ENCODE assay signal across 9 cellular contexts in genomic region chr6:170292778-170293164, GRCh38. TPM values are rescaled to one million over a fixed set of nuclear protein-coding genes. Genes with fewer than 3 reads are reported as not detected.
DNase-seq lines count a peak whose midpoint lies in the region; ATAC-seq, FAIRE-seq and TF ChIP-seq lines count a peak whose summit lies in the region.
"Had no signal": no experiment of that assay in that cellular context is flagged by ENCODE, and none has a peak within 500 bp of the region (broad histone marks: within the 10 kb centered on the region; RNA-seq: fewer than 3 reads in every experiment).

No MANE protein-coding gene starts in this region.

- no peaks in the 10 kb centered on the region for H3K79me2 ChIP-seq in H9 (ENCODE audit: insufficient read depth, low read length)
- no peaks in the 10 kb centered on the region for H3K79me2 ChIP-seq in HepG2 (ENCODE audit: insufficient read depth, low read length)

- H4K5ac ChIP-seq in H9 (ENCODE audit: insufficient read length, low read depth, low read length), result no peak overlapping the region

- no peak overlapping the region for H2BK15ac ChIP-seq in H9 (ENCODE audit: low read depth, low read length)

- TF ChIP-seq CTCF in AG10803 (conservative IDR thresholded peaks at IDR 0.05; ENCODE audit: low read length) (peak; percentile 14; the same call in 1 of the 2 replicates), H9 (conservative IDR thresholded peaks at IDR 0.05) (peak; percentile 23; the same call in 1 of the 3 replicates), HepG2 (CRISPR knock-in tag; IDR thresholded peaks at IDR 0.05) (peak; percentile 33), lower leg skin (IDR thresholded peaks at IDR 0.05) (no peak)

- no peaks in the 10 kb centered on the region for H3K79me1 ChIP-seq in H9 (ENCODE audit: insufficient read depth, low read depth, low read length, poor library complexity, severe bottlenecking)

- H3K23ac ChIP-seq in H9 (ENCODE audit: insufficient read length, low read depth, low read length), result no peak overlapping the region

- peaks cover 25% of the 10 kb centered on the region for H3K23me2 ChIP-seq in H9 (ENCODE audit: insufficient read length, low read depth, low read length, poor library complexity, severe bottlenecking)

- DNase-seq in AG10803 (ENCODE audit: low read depth) (no peak), H9 (no peak), HepG2 (ENCODE audit: low spot score) (no peak), DMS153 treated with DMSO at 0.1 percent for 48 hours (lab: John Stamatoyannopoulos, UW; ENCODE audit: unreplicated experiment) (no peak), lower leg skin (ENCODE audit: low spot score in 2 of 2) (no peak)
- DNase-seq in activated CD8-positive, alpha-beta memory T cell treated with anti-CD3 and anti-CD28 coated beads, Interleukin-2, amount 10 ng/mL, durations not matched to agents 7 days and 5 days, result peak; percentile 40
- DNase-seq in stimulated activated CD4-positive, alpha-beta T cell treated with anti-CD3 and anti-CD28 coated beads, Interleukin-4, amount 100 ng/mL, for 24 hours, result no peak

- peaks cover 59% of the 10 kb centered on the region for H3K27me3 ChIP-seq in H9 (ENCODE audit: insufficient read depth, low read length)
- H3K27me3 ChIP-seq in HepG2 (ENCODE audit: control insufficient read depth in 1 of 2, insufficient read depth in 2 of 2, low read length in 2 of 2), result peaks cover 39 to 95% of the 10 kb centered on the region in 2 experiments

- no peak for ATAC-seq in activated CD8-positive, alpha-beta memory T cell treated with anti-CD3 and anti-CD28 coated beads, Interleukin-2, amount 10 ng/mL, durations not matched to agents 7 days and 5 days
- no peak for ATAC-seq in HepG2
- ATAC-seq in HG03095 (IDR thresholded peaks at IDR 0.05; ENCODE audit: unreplicated experiment), result no peak

- intact Hi-C loops in HepG2 (cut with micrococcal nuclease; ENCODE audit: unreplicated experiment) (no loop called here), lower leg skin (cut with DNase I; ENCODE audit: low total_unique reads) (no loop called here)

- no peak overlapping the region for H2BK20ac ChIP-seq in H9 (ENCODE audit: low read depth, low read length, poor library complexity, severe bottlenecking)

- no peak overlapping the region for H2AK5ac ChIP-seq in H9 (ENCODE audit: insufficient read length, low read length)

- no peaks in the 10 kb centered on the region for H3K9me3 ChIP-seq in H9 (ENCODE audit: control insufficient read depth, low read depth, low read length)
- no peaks in the 10 kb centered on the region for H3K9me3 ChIP-seq in HepG2 (ENCODE audit: low read length)

- no peak overlapping the region for H3K4ac ChIP-seq in H9 (ENCODE audit: low read depth, low read length)

- no peak overlapping the region for H4K8ac ChIP-seq in H9 (replicated peaks; ENCODE audit: insufficient read length, low read depth, low read length)

- no peak overlapping the region for H3K9ac ChIP-seq in H9 (ENCODE audit: extremely low read depth, insufficient read length, low read length)
- H3K9ac ChIP-seq in HepG2 (ENCODE audit: insufficient read depth, low read depth, low read length), result no peak overlapping the region

- no peak overlapping the region for H2BK5ac ChIP-seq in H9 (ENCODE audit: insufficient read length, low read length)

- no peak overlapping the region for H3K56ac ChIP-seq in H9 (ENCODE audit: insufficient read length, low read depth, low read length)

- H2BK12ac ChIP-seq in H9 (ENCODE audit: insufficient read length, low read depth, low read length), result no peak overlapping the region

- H4K91ac ChIP-seq in H9 (ENCODE audit: insufficient read length, low read depth, low read length), result no peak overlapping the region

- H3T11ph ChIP-seq in H9 (ENCODE audit: low read length), result no peak overlapping the region

- peak overlapping the region; percentile 68 for H3K4me2 ChIP-seq in H9 (ENCODE audit: insufficient read depth, insufficient read length, low read length)
- H3K4me2 ChIP-seq in HepG2 (ENCODE audit: low read depth, low read length), result no peak overlapping the region

- H3K27ac Mint-ChIP-seq in H9, result no peak overlapping the region
- no peak overlapping the region for H3K27ac Mint-ChIP-seq in activated CD8-positive, alpha-beta memory T cell treated with anti-CD3 and anti-CD28 coated beads, Interleukin-2, amount 10 ng/mL, durations not matched to agents 7 days and 5 days

- no peak overlapping the region for H2BK120ac ChIP-seq in H9 (ENCODE audit: low read depth, low read length, poor library complexity, severe bottlenecking)

- peaks cover 77% of the 10 kb centered on the region for H3K27me3 Mint-ChIP-seq in H9 (ENCODE audit: low read depth)
- peaks cover 74% of the 10 kb centered on the region for H3K27me3 Mint-ChIP-seq in activated CD8-positive, alpha-beta memory T cell treated with anti-CD3 and anti-CD28 coated beads, Interleukin-2, amount 10 ng/mL, durations not matched to agents 7 days and 5 days

- H3K36me3 ChIP-seq in HepG2 (replicated peaks in 1 of 2; ENCODE audit: control insufficient read depth in 1 of 2, insufficient read depth in 2 of 2, low read length in 2 of 2), result no peaks in the 10 kb centered on the region

- H3K4me1 ChIP-seq in H9 (ENCODE audit: insufficient read depth, low read length) (peaks cover 5% of the 10 kb centered on the region; the same call in 1 of the 2 replicates), HepG2 (ENCODE audit: insufficient read depth, low read length) (peaks cover 37% of the 10 kb centered on the region)

- POLR2A ChIA-PET in HepG2 (lab: Yijun Ruan, JAX), result no interaction called here

- H3K36me3 Mint-ChIP-seq in H9 (ENCODE audit: insufficient read depth in 1 of 3, low read depth in 3 of 3), result peaks cover 9 to 11% (median 10%) of the 10 kb centered on the region in 3 experiments
- H3K36me3 Mint-ChIP-seq in activated CD8-positive, alpha-beta memory T cell treated with anti-CD3 and anti-CD28 coated beads, Interleukin-2, amount 10 ng/mL, durations not matched to agents 7 days and 5 days, result no peaks in the 10 kb centered on the region

- H3K4me3 ChIP-seq in AG10803 (ENCODE audit: low read length) (no peak overlapping the region), HepG2 (replicated peaks in 1 of 3; ENCODE audit: insufficient read depth in 1 of 3, low read depth in 2 of 3, low read length in 3 of 3) (no peak overlapping the region), lower leg skin (ENCODE audit: low read depth, poor library complexity, severe bottlenecking) (no peak overlapping the region)

- no peak overlapping the region for H3K27ac ChIP-seq in H9 (ENCODE audit: insufficient read length, low read depth, low read length)
- H3K27ac ChIP-seq in HepG2 (ENCODE audit: extremely low read length, insufficient read depth, low read length), result no peak overlapping the region

- H3K9me3 Mint-ChIP-seq in H9, result peaks cover 2 to 8% of the 10 kb centered on the region in 2 experiments; a peak in 3 of 5 replicates
- no peaks in the 10 kb centered on the region for H3K9me3 Mint-ChIP-seq in activated CD8-positive, alpha-beta memory T cell treated with anti-CD3 and anti-CD28 coated beads, Interleukin-2, amount 10 ng/mL, durations not matched to agents 7 days and 5 days (ENCODE audit: low read depth)

- no peak overlapping the region for H3K14ac ChIP-seq in H9 (ENCODE audit: insufficient read depth, low read length)

- H3K4me3 Mint-ChIP-seq in H9, result peak overlapping the region; percentile 56 to 92; a peak in 4 of 5 replicates
- no peak overlapping the region for H3K4me3 Mint-ChIP-seq in activated CD8-positive, alpha-beta memory T cell treated with anti-CD3 and anti-CD28 coated beads, Interleukin-2, amount 10 ng/mL, durations not matched to agents 7 days and 5 days

- in situ Hi-C loops in HepG2 (cut with HindIII; ENCODE audit: extremely low pct_ligation_motif_present, low pct_unique_long_range_greater_than_20kb), result no loop called here

- TF ChIP-seq EP300 in HepG2 (IDR thresholded peaks at IDR 0.05; ENCODE audit: low read depth in 2 of 2, low read length in 2 of 2) (no peak), HepG2 (CRISPR knock-in tag; IDR thresholded peaks at IDR 0.05; ENCODE audit: borderline replicate concordance) (no peak)

- BruUV-seq in HepG2 (replicated peaks; lab: Mats Ljungman, UMichigan), result no TSS peak

- H4K20me1 ChIP-seq in H9 (ENCODE audit: control insufficient read depth, insufficient read depth, insufficient read length) (no peaks in the 10 kb centered on the region), HepG2 (ENCODE audit: insufficient read depth, low read length) (peaks cover 4% of the 10 kb centered on the region; the same call in 1 of the 2 replicates)

- TF ChIP-seq RAD21 in HepG2 (CRISPR knock-in tag; IDR thresholded peaks at IDR 0.05), result no peak

- TF ChIP-seq POLR2A in HepG2 (IDR thresholded peaks at IDR 0.05; ENCODE audit: insufficient read depth in 1 of 2, low read depth in 2 of 2, low read length in 2 of 2), result no peak
- no peak for TF ChIP-seq POLR2A in lower leg skin (IDR thresholded peaks at IDR 0.05)

- no peak overlapping the region for H2AFZ ChIP-seq in H9 (ENCODE audit: low read length)
- no peak overlapping the region for H2AFZ ChIP-seq in HepG2 (ENCODE audit: low read length)

- CTCF ChIA-PET in activated CD8-positive, alpha-beta memory T cell treated with anti-CD3 and anti-CD28 coated beads, Interleukin-2, amount 10 ng/mL, durations not matched to agents 7 days and 5 days (lab: Charles Lee), result interaction anchor here (1.0 to 3.7 kb wide), 7 partner anchors 10 to 503 kb away, joined by 3 to 18 read pairs (median 7); no protein-coding TSS in a partner anchor
- CTCF ChIA-PET in HepG2 (lab: Yijun Ruan, JAX; ENCODE audit: low intra/inter-chr PET ratio, low total read pairs), result no interaction called here

- no peak overlapping the region for H3K18ac ChIP-seq in H9 (ENCODE audit: insufficient read length, low read depth, low read length)

- FAIRE-seq in HepG2 (lab: Jason Lieb, UNC), result no peak

- H3K4me1 Mint-ChIP-seq in H9, result peaks cover 47 to 57% of the 10 kb centered on the region in 2 experiments
- H3K4me1 Mint-ChIP-seq in activated CD8-positive, alpha-beta memory T cell treated with anti-CD3 and anti-CD28 coated beads, Interleukin-2, amount 10 ng/mL, durations not matched to agents 7 days and 5 days, result peaks cover 32% of the 10 kb centered on the region

- no CpG with 5 or more reads among the region's 4 CpGs for WGBS in H9 (ENCODE audit: extremely low coverage, insufficient read length, low lambda C conversion rate)
- 4% methylated on average over 4 of the region's 4 CpGs for WGBS in HepG2 (ENCODE audit: low lambda C conversion rate)
- WGBS in lower leg skin, 2 donors, result 17 to 19% methylated on average over 4 of the region's 4 CpGs

RNA-seq across cellular contexts. Expression of gene DLL1, which starts 1.9 kb away (rescaled TPM):
- total RNA-seq in H9 (2021), result 2.7 and 2.8 TPM in 2 replicates
- 1 to 10 TPM in 1 of 2 experiments, under 1 TPM in 1; 0.37 to 1.2 TPM for total RNA-seq in activated CD8-positive, alpha-beta memory T cell treated with anti-CD3 and anti-CD28 coated beads, Interleukin-2, amount 10 ng/mL, durations not matched to agents 7 days and 5 days
- not detected in 2 replicates for total RNA-seq in HepG2 (2016; rRNA removed; fragmentation: Illumina TruSeq; extraction: Trizol)
- total RNA-seq in HepG2 (2016; cell fraction: cytosol; rRNA removed; fragmentation: Illumina TruSeq; extraction: Trizol; ENCODE audit: low read depth), result not detected in 2 replicates
- total RNA-seq in HepG2 (2016; cell fraction: insoluble cytoplasmic fraction; rRNA removed; fragmentation: Illumina TruSeq; extraction: Trizol), result not detected in 2 replicates
- total RNA-seq in HepG2 (2016; cell fraction: membrane; rRNA removed; fragmentation: Illumina TruSeq; extraction: Trizol), result not detected in 2 replicates
- not detected in 2 replicates for total RNA-seq in HepG2 (2016; cell fraction: nucleus; rRNA removed; fragmentation: Illumina TruSeq; extraction: Trizol)
- not detected in 2 replicates for polyA plus RNA-seq in HepG2 (2011; rRNA removed)
- polyA plus RNA-seq in HepG2 (2011; cell fraction: cytosol; rRNA removed), result not detected in 2 replicates
- polyA plus RNA-seq in HepG2 (2011; cell fraction: nucleus; rRNA removed), result 0.10 TPM in 2 replicates
- not detected in 2 replicates for polyA plus RNA-seq in HepG2 (2012)
- polyA plus RNA-seq in HepG2 (2016; cell fraction: cytosol; fragmentation: Illumina TruSeq; extraction: Trizol; ENCODE audit: low read depth), result not detected in 2 replicates
- not detected in 2 replicates for polyA plus RNA-seq in HepG2 (2016; cell fraction: insoluble cytoplasmic fraction; fragmentation: Illumina TruSeq; extraction: Trizol; ENCODE audit: low read depth)
- not detected in 2 replicates for polyA plus RNA-seq in HepG2 (2016; cell fraction: membrane; fragmentation: Illumina TruSeq; extraction: Trizol; ENCODE audit: low read depth)
- polyA plus RNA-seq in HepG2 (2016; cell fraction: nucleus; fragmentation: Illumina TruSeq; extraction: Trizol; ENCODE audit: insufficient read depth, low read depth), result not detected in 2 replicates
- not detected in 2 replicates for polyA minus RNA-seq in HepG2 (2011; rRNA and poly(A)+ RNA removed; ENCODE audit: low replicate concordance)
- polyA minus RNA-seq in HepG2 (2011; cell fraction: cytosol; rRNA and poly(A)+ RNA removed), result not detected in 2 replicates
- polyA minus RNA-seq in HepG2 (2011; cell fraction: nucleus; rRNA and poly(A)+ RNA removed), result not detected in 2 replicates
- 10 to 100 TPM; 40.6 to 53.7 (median 47.5) TPM for total RNA-seq in lower leg skin
- total RNA-seq: T-helper 1 cell treated with Interleukin-12 subunit alpha and Interleukin-12 subunit beta and Interleukin-4 antibody, amounts not matched to agents 30 ng/mL and 1 ng/mL, for 36 hours had no signal

RNA-seq across cellular contexts. Expression of gene FAM120B, which starts 13.8 kb away (rescaled TPM):
- total RNA-seq in H9 (2021) (14.9 and 16.7 TPM in 2 replicates), HepG2 (2016; rRNA removed; fragmentation: Illumina TruSeq; extraction: Trizol) (10.7 and 18.3 TPM in 2 replicates), lower leg skin (10 to 100 TPM; 21.8 to 25.7 (median 22.7) TPM)
- 10 to 100 TPM; 20.4 to 26.0 TPM for total RNA-seq in activated CD8-positive, alpha-beta memory T cell treated with anti-CD3 and anti-CD28 coated beads, Interleukin-2, amount 10 ng/mL, durations not matched to agents 7 days and 5 days
- total RNA-seq in HepG2 (2016; cell fraction: cytosol; rRNA removed; fragmentation: Illumina TruSeq; extraction: Trizol; ENCODE audit: low read depth), result 14.5 and 14.8 TPM in 2 replicates
- total RNA-seq in HepG2 (2016; cell fraction: insoluble cytoplasmic fraction; rRNA removed; fragmentation: Illumina TruSeq; extraction: Trizol), result 10.1 and 18.3 TPM in 2 replicates
- 18.9 and 22.2 TPM in 2 replicates for total RNA-seq in HepG2 (2016; cell fraction: membrane; rRNA removed; fragmentation: Illumina TruSeq; extraction: Trizol)
- 16.8 and 19.1 TPM in 2 replicates for total RNA-seq in HepG2 (2016; cell fraction: nucleus; rRNA removed; fragmentation: Illumina TruSeq; extraction: Trizol)
- polyA plus RNA-seq in HepG2 (2011; rRNA removed), result 9.2 and 10.8 TPM in 2 replicates
- 6.1 and 6.8 TPM in 2 replicates for polyA plus RNA-seq in HepG2 (2011; cell fraction: cytosol; rRNA removed)
- polyA plus RNA-seq in HepG2 (2011; cell fraction: nucleus; rRNA removed), result 11.2 and 14.9 TPM in 2 replicates
- 10.6 and 12.8 TPM in 2 replicates for polyA plus RNA-seq in HepG2 (2012)
- 1.4 and 1.6 TPM in 2 replicates for polyA plus RNA-seq in HepG2 (2016; cell fraction: cytosol; fragmentation: Illumina TruSeq; extraction: Trizol; ENCODE audit: low read depth)
- 21.6 TPM in 2 replicates for polyA plus RNA-seq in HepG2 (2016; cell fraction: insoluble cytoplasmic fraction; fragmentation: Illumina TruSeq; extraction: Trizol; ENCODE audit: low read depth)
- 2.6 and 3.5 TPM in 2 replicates for polyA plus RNA-seq in HepG2 (2016; cell fraction: membrane; fragmentation: Illumina TruSeq; extraction: Trizol; ENCODE audit: low read depth)
- 17.9 and 21.0 TPM in 2 replicates for polyA plus RNA-seq in HepG2 (2016; cell fraction: nucleus; fragmentation: Illumina TruSeq; extraction: Trizol; ENCODE audit: insufficient read depth, low read depth)
- 18.9 and 22.3 TPM in 2 replicates for polyA minus RNA-seq in HepG2 (2011; rRNA and poly(A)+ RNA removed; ENCODE audit: low replicate concordance)
- polyA minus RNA-seq in HepG2 (2011; cell fraction: cytosol; rRNA and poly(A)+ RNA removed), result 8.3 and 10.0 TPM in 2 replicates
- polyA minus RNA-seq in HepG2 (2011; cell fraction: nucleus; rRNA and poly(A)+ RNA removed), result 39.7 and 55.7 TPM in 2 replicates

Comparison
In these comparisons a context has a peak if more than half of its experiments do, and no peak if none do; other contexts are left out.
1. CTCF ChIP-seq: peak in AG10803 (single experiment), H9 (single experiment) and HepG2 (single experiment); none in lower leg skin (0 of 3).
2. RNA of gene DLL1, which starts 1.9 kb away (total RNA-seq): 40.6 to 53.7 TPM in lower leg skin; 2.7 to 2.8 TPM in H9, 0.37 to 1.2 TPM in activated CD8-positive, alpha-beta memory T cell treated with anti-CD3 and anti-CD28 coated beads, Interleukin-2, amount 10 ng/mL, durations not matched to agents 7 days and 5 days and not detected in HepG2; every median in the first group is over 10 times any median in the second.